In the genomic region with DNA sequence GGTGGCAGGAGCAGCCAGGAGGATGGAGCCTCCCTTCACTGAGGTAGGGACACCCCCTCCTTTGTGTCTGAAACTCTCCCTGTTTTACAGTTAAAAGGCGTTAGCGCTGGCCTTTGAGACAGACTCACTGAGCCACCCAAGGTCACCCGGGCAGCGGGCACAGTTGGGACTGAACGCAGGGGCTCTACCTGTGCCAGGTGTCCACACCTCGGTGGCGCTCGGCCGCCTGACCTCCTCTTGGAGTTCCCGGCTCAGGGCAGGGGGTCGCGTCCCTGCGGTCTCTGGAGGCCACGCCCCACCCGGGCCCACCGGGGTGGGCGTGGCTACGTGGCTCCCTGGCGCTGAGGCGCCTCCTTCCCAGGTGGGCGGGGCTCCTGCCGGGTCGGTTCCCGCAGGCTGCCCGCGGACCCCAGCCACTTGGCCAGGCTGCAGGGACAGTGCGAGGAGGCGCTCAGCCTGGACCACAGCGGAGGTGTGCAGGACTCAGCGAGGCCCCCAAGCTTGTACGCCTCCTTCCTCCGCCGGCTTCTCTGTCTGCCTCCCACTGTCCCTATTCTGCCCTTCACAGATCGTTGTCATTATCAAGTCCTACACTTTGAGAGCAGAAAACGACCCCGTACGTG, we compare ENCODE assay signal across 14 cellular contexts. TPM values are rescaled to one million over a fixed set of nuclear protein-coding genes. Genes with fewer than 3 reads are reported as not detected.
A peak's percentile ranks its signal among the peaks of the same experiment; 100 is the strongest.
DNase-seq lines count a peak whose midpoint lies in the region; ATAC-seq and TF ChIP-seq lines count a peak whose summit lies in the region.
"Had no signal": no experiment of that assay in that cellular context is flagged by ENCODE, and none has a peak within 500 bp of the region (broad histone marks: within the 10 kb centered on the region; RNA-seq: fewer than 3 reads in every experiment).

No MANE protein-coding gene starts in this region.

- H3K36me3 ChIP-seq in HUES48 (ENCODE audit: control insufficient read depth, insufficient read depth, low read length) (no peaks in the 10 kb centered on the region), neural cell (ENCODE audit: insufficient read depth, low read length) (no peaks in the 10 kb centered on the region), thyroid gland (no peaks in the 10 kb centered on the region)
- H3K36me3 ChIP-seq in effector memory CD4-positive, alpha-beta T cell (ENCODE audit: control insufficient read depth, insufficient read depth, low read length): no peaks in the 10 kb centered on the region

- H3K9me2 ChIP-seq in neural cell (ENCODE audit: insufficient read depth, low read length): no peaks in the 10 kb centered on the region

- H3K27ac ChIP-seq in HUES48 (ENCODE audit: low read depth, low read length): no peak overlapping the region
- no peak overlapping the region for H3K27ac ChIP-seq in effector memory CD4-positive, alpha-beta T cell (ENCODE audit: insufficient read depth, low read length, poor library complexity, severe bottlenecking)
- no peak overlapping the region for H3K27ac ChIP-seq in neural cell (ENCODE audit: low read length)
- no peak overlapping the region for H3K27ac ChIP-seq in thyroid gland

- no peak for ATAC-seq in GM19351 (IDR thresholded peaks at IDR 0.05; ENCODE audit: unreplicated experiment)
- ATAC-seq in GM18907 (IDR thresholded peaks at IDR 0.05; ENCODE audit: unreplicated experiment): no peak

- no peaks in the 10 kb centered on the region for H3K79me2 ChIP-seq in neural cell (replicated peaks; ENCODE audit: insufficient read depth, low read length)

- intact Hi-C loops in thyroid gland (cut with DNase I): no loop called here

- peak; percentile 28 for DNase-seq in AG20443 (ENCODE audit: low spot score)
- DNase-seq in effector memory CD4-positive, alpha-beta T cell: no peak
- no peak for DNase-seq in thyroid gland
- DNase-seq in Kasumi-1 (lab: John Stamatoyannopoulos, UW): no peak
- DNase-seq: anterior cingulate cortex, DMS79 treated with DMSO at 0.1 percent for 48 hours, KG1, NCI-H526 treated with DMSO at 0.1 percent for 48 hours, T-helper 9 cell had no signal

- H4K20me1 ChIP-seq in neural cell (ENCODE audit: insufficient read depth): no peaks in the 10 kb centered on the region

- peak overlapping the region; percentile 70 for H3K4me3 ChIP-seq in HUES48 (ENCODE audit: low read depth, low read length)
- H3K4me3 ChIP-seq in effector memory CD4-positive, alpha-beta T cell (ENCODE audit: insufficient read depth, low read depth, low read length, poor library complexity, severe bottlenecking): peak overlapping the region; percentile 15
- peak overlapping the region; percentile 57 for H3K4me3 ChIP-seq in neural cell (ENCODE audit: low read length)
- H3K4me3 ChIP-seq in thyroid gland (replicated peaks in 1 of 3): no peak overlapping the region

- TF ChIP-seq CTCF in neural cell (IDR thresholded peaks at IDR 0.05; ENCODE audit: poor library complexity, severe bottlenecking) (no peak), thyroid gland (IDR thresholded peaks at IDR 0.05) (no peak)

- H3K9ac ChIP-seq in HUES48 (ENCODE audit: low read depth, low read length) (no peak overlapping the region), neural cell (ENCODE audit: low read length) (no peak overlapping the region)

- 3 to 4% methylated on average over 5 to 11 of the region's 37 CpGs for WGBS in thyroid gland, 2 donors

- peaks cover 8% of the 10 kb centered on the region; the same call in 1 of the 2 replicates for H3K4me1 ChIP-seq in HUES48 (ENCODE audit: control insufficient read depth, insufficient read depth, low read length)
- peaks cover 4% of the 10 kb centered on the region for H3K4me1 ChIP-seq in effector memory CD4-positive, alpha-beta T cell (ENCODE audit: control insufficient read depth, insufficient read depth, low read length, poor library complexity, severe bottlenecking)
- peaks cover 8% of the 10 kb centered on the region in 2 donors for H3K4me1 ChIP-seq in thyroid gland

- H2AFZ ChIP-seq in neural cell (ENCODE audit: low read depth, low read length): no peak overlapping the region

- H3F3A ChIP-seq in neural cell (ENCODE audit: insufficient read depth, low read length, poor library complexity, severe bottlenecking): no peaks in the 10 kb centered on the region

- TF ChIP-seq RAD21 in neural cell (conservative IDR thresholded peaks at IDR 0.05): no peak

- no peak for TF ChIP-seq POLR2A in thyroid gland (IDR thresholded peaks at IDR 0.05)

- TF ChIP-seq EP300 in neural cell (conservative IDR thresholded peaks at IDR 0.05; ENCODE audit: poor library complexity, severe bottlenecking): no peak

- H3K9me3 ChIP-seq in HUES48 (ENCODE audit: control insufficient read depth, insufficient read depth, low read length) (no peaks in the 10 kb centered on the region), neural cell (ENCODE audit: low read length) (peaks cover 2% of the 10 kb centered on the region), thyroid gland (no peaks in the 10 kb centered on the region)
- no peaks in the 10 kb centered on the region for H3K9me3 ChIP-seq in effector memory CD4-positive, alpha-beta T cell (ENCODE audit: control insufficient read depth, low read length)

- no peak overlapping the region for H3K4me2 ChIP-seq in neural cell (ENCODE audit: low read length)

- H3K27me3 ChIP-seq in HUES48 (ENCODE audit: control insufficient read depth, insufficient read depth, low read length): peaks cover 60% of the 10 kb centered on the region
- H3K27me3 ChIP-seq in effector memory CD4-positive, alpha-beta T cell (replicated peaks; ENCODE audit: control insufficient read depth, insufficient read depth, low read length, poor library complexity, severe bottlenecking): peaks cover 24% of the 10 kb centered on the region
- H3K27me3 ChIP-seq in neural cell (ENCODE audit: insufficient read depth, low read depth, low read length): peaks cover 32% of the 10 kb centered on the region
- peaks cover 6% of the 10 kb centered on the region for H3K27me3 ChIP-seq in thyroid gland

TF ChIP-seq in neural cell, 6 proteins besides CTCF, POLR2A, EP300 and RAD21:
- TF ChIP-seq TAF1 (IDR thresholded peaks at IDR 0.05; ENCODE audit: low read depth): no peak
- no peak for TF ChIP-seq MXI1 (conservative IDR thresholded peaks at IDR 0.05; ENCODE audit: poor library complexity, severe bottlenecking)
- TF ChIP-seq EZH2 (IDR thresholded peaks at IDR 0.05; ENCODE audit: borderline replicate concordance, insufficient read depth, low read length, poor library complexity, severe bottlenecking): no peak
- no peak for TF ChIP-seq POLR2AphosphoS5 (IDR thresholded peaks at IDR 0.05)
- no peak for TF ChIP-seq SMC3 (conservative IDR thresholded peaks at IDR 0.05; ENCODE audit: poor library complexity)
- TF ChIP-seq, protein P1, sequence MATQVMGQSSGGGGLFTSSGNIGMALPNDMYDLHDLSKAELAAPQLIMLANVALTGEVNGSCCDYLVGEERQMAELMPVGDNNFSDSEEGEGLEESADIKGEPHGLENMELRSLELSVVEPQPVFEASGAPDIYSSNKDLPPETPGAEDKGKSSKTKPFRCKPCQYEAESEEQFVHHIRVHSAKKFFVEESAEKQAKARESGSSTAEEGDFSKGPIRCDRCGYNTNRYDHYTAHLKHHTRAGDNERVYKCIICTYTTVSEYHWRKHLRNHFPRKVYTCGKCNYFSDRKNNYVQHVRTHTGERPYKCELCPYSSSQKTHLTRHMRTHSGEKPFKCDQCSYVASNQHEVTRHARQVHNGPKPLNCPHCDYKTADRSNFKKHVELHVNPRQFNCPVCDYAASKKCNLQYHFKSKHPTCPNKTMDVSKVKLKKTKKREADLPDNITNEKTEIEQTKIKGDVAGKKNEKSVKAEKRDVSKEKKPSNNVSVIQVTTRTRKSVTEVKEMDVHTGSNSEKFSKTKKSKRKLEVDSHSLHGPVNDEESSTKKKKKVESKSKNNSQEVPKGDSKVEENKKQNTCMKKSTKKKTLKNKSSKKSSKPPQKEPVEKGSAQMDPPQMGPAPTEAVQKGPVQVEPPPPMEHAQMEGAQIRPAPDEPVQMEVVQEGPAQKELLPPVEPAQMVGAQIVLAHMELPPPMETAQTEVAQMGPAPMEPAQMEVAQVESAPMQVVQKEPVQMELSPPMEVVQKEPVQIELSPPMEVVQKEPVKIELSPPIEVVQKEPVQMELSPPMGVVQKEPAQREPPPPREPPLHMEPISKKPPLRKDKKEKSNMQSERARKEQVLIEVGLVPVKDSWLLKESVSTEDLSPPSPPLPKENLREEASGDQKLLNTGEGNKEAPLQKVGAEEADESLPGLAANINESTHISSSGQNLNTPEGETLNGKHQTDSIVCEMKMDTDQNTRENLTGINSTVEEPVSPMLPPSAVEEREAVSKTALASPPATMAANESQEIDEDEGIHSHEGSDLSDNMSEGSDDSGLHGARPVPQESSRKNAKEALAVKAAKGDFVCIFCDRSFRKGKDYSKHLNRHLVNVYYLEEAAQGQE (IDR thresholded peaks at IDR 0.05; ENCODE audit: borderline replicate concordance): no peak

RNA-seq across cellular contexts. Expression of gene LEP, which starts 39.9 kb away (rescaled TPM):
- not detected in 2 replicates for polyA plus RNA-seq in neural cell
- polyA minus RNA-seq in neural cell: not detected in 2 replicates
- total RNA-seq in thyroid gland: under 1 TPM in 2 of 4 donors, not detected in 2; 0.11 to 0.40 TPM
- total RNA-seq: myocyte had no signal

Comparison
In these comparisons a context has a peak if more than half of its experiments do, and no peak if none do; other contexts are left out.
1. H3K4me3 ChIP-seq: peak in HUES48 (single experiment), effector memory CD4-positive, alpha-beta T cell (single experiment) and neural cell (single experiment); none in thyroid gland (0 of 3).